ENCODE assay signal across 8 cellular contexts in genomic region chr12:26195641-26196423, GRCh38. TPM values are rescaled to one million over a fixed set of nuclear protein-coding genes. Genes with fewer than 3 reads are reported as not detected.
DNase-seq lines count a peak whose midpoint lies in the region; ATAC-seq, FAIRE-seq and TF ChIP-seq lines count a peak whose summit lies in the region.

No MANE protein-coding gene starts in this region.

- peak; percentile 48 for FAIRE-seq in GM18507 (lab: Jason Lieb, UNC)

- H3K4me3 ChIP-seq in A673 (ENCODE audit: low read depth, low read length, poor library complexity, severe bottlenecking) (peak overlapping the region; percentile 46), Karpas-422 (ENCODE audit: low read length) (no peak overlapping the region; the same call in 1 of the 2 replicates), astrocyte of the cerebellum (ENCODE audit: low read depth, low read length) (peak overlapping the region; percentile 54)

- no peak for ATAC-seq in GM18907 (IDR thresholded peaks at IDR 0.05; ENCODE audit: unreplicated experiment)

- H3K4me1 ChIP-seq in A673 (ENCODE audit: insufficient read depth, low read length, poor library complexity, severe bottlenecking) = peaks cover 23% of the 10 kb centered on the region
- H3K4me1 ChIP-seq in Karpas-422 (ENCODE audit: low read length) = peaks cover 17% of the 10 kb centered on the region

- H2AFZ ChIP-seq in Karpas-422 (ENCODE audit: low read length) = no peak overlapping the region

- TF ChIP-seq CTCF in A673 (conservative IDR thresholded peaks at IDR 0.05; ENCODE audit: low read depth, low read length) (no peak), astrocyte of the cerebellum (IDR thresholded peaks at IDR 0.05; ENCODE audit: low read depth, low read length, missing control alignments) (no peak)

- in situ Hi-C loops in astrocyte of the cerebellum (cut with HindIII; ENCODE audit: low sequenced_read_pairs) = no loop called here

- H3K9me3 ChIP-seq in A673 (ENCODE audit: low read depth, low read length, poor library complexity, severe bottlenecking) (no peaks in the 10 kb centered on the region), Karpas-422 (ENCODE audit: low read length) (no peaks in the 10 kb centered on the region)

- CTCF ChIA-PET in A673 (lab: Charles Lee) = no interaction called here

- intact Hi-C loops in A673 (cut with micrococcal nuclease; ENCODE audit: unreplicated experiment) (loop anchor here (5.0 kb wide), 1 partner anchor 74 kb away; no protein-coding TSS in a partner anchor), posterior vena cava (cut with DNase I) (loop anchor here in 1 of 2 donors (10.0 kb wide), 1 partner anchor 71 kb away; the partner anchor contains the start of gene BHLHE41)

- no peaks in the 10 kb centered on the region for H3K79me2 ChIP-seq in Karpas-422 (ENCODE audit: low read length)

- no TSS peak for BruUV-seq in A673 (replicated peaks; lab: Mats Ljungman, UMichigan)

- POLR2A ChIA-PET in A673 (lab: Charles Lee; ENCODE audit: low non-redundant PET) = no interaction called here

- H3K27ac ChIP-seq in A673 (ENCODE audit: low read depth, low read length, poor library complexity, severe bottlenecking) (peak overlapping the region; percentile 61), Karpas-422 (ENCODE audit: low read length) (no peak overlapping the region)

- no peaks in the 10 kb centered on the region for H4K20me1 ChIP-seq in Karpas-422 (ENCODE audit: insufficient read depth, low read depth, low read length)

- H3K4me2 ChIP-seq in Karpas-422 (ENCODE audit: low read depth, low read length, poor library complexity, severe bottlenecking) = peak overlapping the region; percentile 40

- no peak overlapping the region for H3K9ac ChIP-seq in Karpas-422 (ENCODE audit: low read length)

- H3K27me3 ChIP-seq in A673 (replicated peaks; ENCODE audit: insufficient read depth, low read depth, low read length, poor library complexity) = no peaks in the 10 kb centered on the region
- H3K27me3 ChIP-seq in Karpas-422 (ENCODE audit: low read length) = 0 out of 2 replicates have a peak, but pooled peaks cover 2% of the 10 kb centered on the region

- H3K36me3 ChIP-seq in A673 (ENCODE audit: insufficient read depth, low read length, poor library complexity, severe bottlenecking) = no peaks in the 10 kb centered on the region
- H3K36me3 ChIP-seq in Karpas-422 (ENCODE audit: insufficient read depth, low read length) = no peaks in the 10 kb centered on the region

- DNase-seq in A673 (ENCODE audit: low spot score) = peak; percentile 53
- DNase-seq in GM18507 (ENCODE audit: extremely low spot score, insufficient read length, low read depth) = no peak
- no peak for DNase-seq in Karpas-422
- no peak for DNase-seq in astrocyte of the cerebellum (ENCODE audit: low read depth)
- DNase-seq in hypothalamus (lab: John Stamatoyannopoulos, UW) = peak in 47 of 51 donors; percentile 27 to 90 (median 70)
- peak; percentile 83 for DNase-seq in posterior vena cava (ENCODE audit: low spot score)
- no peak for DNase-seq in NCI-H1436 treated with DMSO at 0.1 percent for 48 hours (lab: John Stamatoyannopoulos, UW)

- no peaks in the 10 kb centered on the region for H3K9me2 ChIP-seq in Karpas-422 (replicated peaks; ENCODE audit: insufficient read depth, low read length)

RNA-seq across cellular contexts. Expression of gene SSPN, which starts 0.5 kb away (rescaled TPM):
- total RNA-seq in A673 (2021) (9.8 and 10.3 TPM in 2 replicates), posterior vena cava (10 to 100 TPM; 47.4 to 65.4 TPM)
- total RNA-seq in Karpas-422 (2014; rRNA removed; shearing (Covaris generic); ENCODE audit: low replicate concordance) = not detected in 2 replicates

Comparison
In these comparisons a context has a peak if more than half of its experiments do, and no peak if none do; other contexts are left out.
1. DNase-seq: peak in A673 (single experiment), hypothalamus (47 of 51) and posterior vena cava (single experiment); none in GM18507 (single experiment), Karpas-422 (single experiment), astrocyte of the cerebellum (single experiment) and NCI-H1436 treated with DMSO at 0.1 percent for 48 hours (single experiment).
2. RNA of gene SSPN, which starts 0.5 kb away (total RNA-seq): 47.4 to 65.4 TPM in posterior vena cava and 9.8 to 10.3 TPM in A673; not detected in Karpas-422; every median in the first group is over 10 times any median in the second.